Comparison of ENCODE assay signal across 24 cellular contexts in genomic region chr10:86813101-86813500, GRCh38. TPM values are rescaled to one million over a fixed set of nuclear protein-coding genes. Genes with fewer than 3 reads are reported as not detected.
DNase-seq lines count a peak whose midpoint lies in the region; ATAC-seq, FAIRE-seq and TF ChIP-seq lines count a peak whose summit lies in the region.
"Had no signal": no experiment of that assay in that cellular context is flagged by ENCODE, and none has a peak within 500 bp of the region (broad histone marks: within the 10 kb centered on the region; RNA-seq: fewer than 3 reads in every experiment).

No MANE protein-coding gene starts in this region.

- no peak for FAIRE-seq in frontal cortex (lab: Jason Lieb, UNC)
- FAIRE-seq: endothelial cell of umbilical vein, GM18507 had no signal

- TF ChIP-seq CTCF in AG10803 (conservative IDR thresholded peaks at IDR 0.05; ENCODE audit: low read length) (no peak), HFFc6 (IDR thresholded peaks at IDR 0.05) (no peak), esophagus muscularis mucosa (IDR thresholded peaks at IDR 0.05) (no peak)

- H3K9me3 ChIP-seq in esophagus muscularis mucosa = no peaks in the 10 kb centered on the region
- H3K9me3 ChIP-seq: gastrocnemius medialis, stomach had no signal

- no peaks in the 10 kb centered on the region for H3K36me3 ChIP-seq in esophagus muscularis mucosa
- H3K36me3 ChIP-seq in rectal smooth muscle tissue (ENCODE audit: control insufficient read depth, insufficient read depth, low read length) = no peaks in the 10 kb centered on the region
- H3K36me3 ChIP-seq: gastrocnemius medialis, stomach had no signal

- no peak for TF ChIP-seq EP300 in esophagus muscularis mucosa (IDR thresholded peaks at IDR 0.05)

- TF ChIP-seq POLR2A in esophagus muscularis mucosa (IDR thresholded peaks at IDR 0.05; ENCODE audit: low read depth) = no peak

- H3K4me1 Mint-ChIP-seq in HFFc6 (ENCODE audit: low read depth) = peaks cover 40% of the 10 kb centered on the region

- no peaks in the 10 kb centered on the region for H3K9me3 Mint-ChIP-seq in HFFc6
- H3K9me3 Mint-ChIP-seq: activated CD4-positive, alpha-beta memory T cell treated with anti-CD3 and anti-CD28 coated beads for 36 hours; dendritic cell treated with granulocyte-macrophage colony-stimulating factor and Interleukin-4, amounts not matched to agents 40 ng/mL and 50 ng/mL, for 4 days; IgD-negative memory B cell had no signal

- ATAC-seq in HG03439 (IDR thresholded peaks at IDR 0.05; ENCODE audit: unreplicated experiment) = no peak
- ATAC-seq: naive thymus-derived CD4-positive, alpha-beta T cell had no signal

- H3K9ac ChIP-seq in rectal smooth muscle tissue (ENCODE audit: low read length) = no peak overlapping the region

- no peak overlapping the region for H3K4me3 Mint-ChIP-seq in HFFc6
- H3K4me3 Mint-ChIP-seq: activated CD4-positive, alpha-beta memory T cell treated with anti-CD3 and anti-CD28 coated beads for 36 hours; dendritic cell treated with granulocyte-macrophage colony-stimulating factor and Interleukin-4, amounts not matched to agents 40 ng/mL and 50 ng/mL, for 4 days; IgD-negative memory B cell; naive thymus-derived CD4-positive, alpha-beta T cell had no signal

- H3K27me3 Mint-ChIP-seq in HFFc6 (ENCODE audit: insufficient read depth) = no peaks in the 10 kb centered on the region
- H3K27me3 Mint-ChIP-seq: activated CD4-positive, alpha-beta memory T cell treated with anti-CD3 and anti-CD28 coated beads for 36 hours; IgD-negative memory B cell had no signal

- H3K36me3 Mint-ChIP-seq in HFFc6 (ENCODE audit: low read depth) = peaks cover 22% of the 10 kb centered on the region
- H3K36me3 Mint-ChIP-seq: activated CD4-positive, alpha-beta memory T cell treated with anti-CD3 and anti-CD28 coated beads for 36 hours had no signal

- 55% methylated on average over 4 of the region's 4 CpGs for WGBS in esophagus muscularis mucosa

- H3K27ac Mint-ChIP-seq in HFFc6 = peak overlapping the region; percentile 7; the same call in 1 of the 2 replicates
- H3K27ac Mint-ChIP-seq: activated CD4-positive, alpha-beta memory T cell treated with anti-CD3 and anti-CD28 coated beads for 36 hours; dendritic cell treated with granulocyte-macrophage colony-stimulating factor and Interleukin-4, amounts not matched to agents 40 ng/mL and 50 ng/mL, for 4 days; IgD-negative memory B cell; naive thymus-derived CD4-positive, alpha-beta T cell had no signal

- H3K27me3 ChIP-seq in esophagus muscularis mucosa = no peaks in the 10 kb centered on the region
- no peaks in the 10 kb centered on the region for H3K27me3 ChIP-seq in rectal smooth muscle tissue (ENCODE audit: control insufficient read depth, insufficient read depth, low read length)
- H3K27me3 ChIP-seq: gastrocnemius medialis, stomach had no signal

- H3K27ac ChIP-seq in esophagus muscularis mucosa (replicated peaks in 1 of 4) (peak overlapping the region in 3 of 4 donors; percentile 29 to 73 (median 55)), rectal smooth muscle tissue (ENCODE audit: low read depth, low read length) (peak overlapping the region; percentile 75)

- peaks cover 38 to 76% (median 62%) of the 10 kb centered on the region in 4 donors for H3K4me1 ChIP-seq in esophagus muscularis mucosa
- H3K4me1 ChIP-seq in rectal smooth muscle tissue (ENCODE audit: control insufficient read depth, insufficient read depth, low read length) = peaks cover 32% of the 10 kb centered on the region

- DNase-seq in AG10803 (ENCODE audit: low read depth) (peak; percentile 49), HFFc6 (peak; percentile 12), esophagus muscularis mucosa (ENCODE audit: extremely low spot score) (no peak), amniotic stem cell (lab: John Stamatoyannopoulos, UW) (no peak), frontal cortex (ENCODE audit: low spot score in 2 of 2) (no peak)
- DNase-seq in stimulated activated naive CD4-positive, alpha-beta T cell (lab: John Stamatoyannopoulos, UW) = no peak
- DNase-seq: activated CD4-positive, alpha-beta memory T cell treated with anti-CD3 and anti-CD28 coated beads for 36 hours; gastrocnemius medialis; kidney glomerular epithelial cell; mesendoderm; MM.1S; naive thymus-derived CD4-positive, alpha-beta T cell; NCI-H1417 treated with DMSO at 0.1 percent for 48 hours; NCI-H524 treated with DMSO at 0.1 percent for 48 hours; occipital lobe; retina; stomach; T-helper 9 cell had no signal

- intact Hi-C loops in esophagus muscularis mucosa (cut with DNase I) = no loop called here

- H3K4me3 ChIP-seq in AG10803 (ENCODE audit: low read length) = no peak overlapping the region
- H3K4me3 ChIP-seq in esophagus muscularis mucosa = no peak overlapping the region
- peak overlapping the region; percentile 11 for H3K4me3 ChIP-seq in rectal smooth muscle tissue (ENCODE audit: low read length)
- H3K4me3 ChIP-seq: gastrocnemius medialis, stomach had no signal

RNA-seq across cellular contexts. Expression of gene BMPR1A, which starts 56.7 kb away (rescaled TPM):
- total RNA-seq in HFFc6 (2021; fragmentation: NEBNext Ultra II Directional; extraction: Animal tissue kit (Norgen Biotek cat#: 25700)) = 10 to 100 TPM; 41.9 to 50.5 (median 46.6) TPM
- 100 to 1,000 TPM in 1 of 4 donors, 10 to 100 TPM in 3; 66.1 to 110 (median 90.5) TPM for total RNA-seq in esophagus muscularis mucosa
- total RNA-seq in frontal cortex = 46.5 TPM
- total RNA-seq: endothelial cell of umbilical vein had no signal

Comparison
In these comparisons a context has a peak if more than half of its experiments do, and no peak if none do; other contexts are left out.
1. DNase-seq: peak in AG10803 (single experiment) and HFFc6 (single experiment); none in esophagus muscularis mucosa (single experiment), amniotic stem cell (single experiment), frontal cortex (0 of 2) and stimulated activated naive CD4-positive, alpha-beta T cell (0 of 6).